ENCODE assay signal across 19 cellular contexts in the genomic region with DNA sequence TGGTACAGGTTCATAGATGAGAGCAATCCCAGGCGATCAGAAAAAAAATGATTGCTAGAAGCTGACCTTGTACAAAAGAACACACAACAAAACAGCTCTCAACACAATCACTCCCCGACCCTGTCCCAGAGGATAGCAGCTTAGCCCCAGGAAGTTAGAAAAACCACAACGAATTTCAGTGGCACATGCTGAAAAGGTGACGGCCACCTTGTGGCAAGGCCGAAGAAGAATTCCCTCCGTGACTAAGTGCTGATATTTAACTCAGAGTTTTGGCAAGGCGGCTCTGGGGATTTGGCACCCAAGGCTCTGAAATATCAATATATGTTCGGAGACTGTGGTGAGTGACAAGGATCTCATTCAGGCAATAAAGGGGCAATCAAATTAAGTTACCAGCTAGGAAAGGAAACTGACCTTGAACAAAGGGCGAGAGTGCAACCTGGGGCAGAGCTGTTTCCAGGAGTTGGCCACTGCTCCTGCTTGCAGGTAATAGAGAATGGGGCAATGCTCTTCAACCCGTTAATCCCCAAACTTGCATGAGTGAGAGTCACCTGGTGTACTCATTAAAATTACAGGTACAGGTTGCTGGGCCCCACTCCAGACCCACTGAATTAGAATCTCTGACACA.
DNase-seq lines count a peak whose midpoint lies in the region; ATAC-seq, FAIRE-seq and TF ChIP-seq lines count a peak whose summit lies in the region.
"Had no signal": no experiment of that assay in that cellular context is flagged by ENCODE, and none has a peak within 500 bp of the region (broad histone marks: within the 10 kb centered on the region; RNA-seq: fewer than 3 reads in every experiment).

No MANE protein-coding gene starts in this region.

- FAIRE-seq in small intestine (lab: Jason Lieb, UNC): no peak
- FAIRE-seq: RCC 7860 had no signal

- WGBS in small intestine, 3 donors: 7 to 53% (median 28%) methylated on average over 10 of the region's 10 CpGs

- peak; percentile 33 for DNase-seq in NCI-H1092 treated with DMSO at 0.1 percent for 48 hours (lab: John Stamatoyannopoulos, UW)
- DNase-seq in NCI-H1092 (lab: John Stamatoyannopoulos, UW): no peak
- DNase-seq in NCI-H69 (lab: John Stamatoyannopoulos, UW): peak; percentile 23
- no peak for DNase-seq in coronary artery (ENCODE audit: low spot score)
- peak; percentile 80 for DNase-seq in small intestine
- DNase-seq in DMS153 treated with DMSO at 0.1 percent for 48 hours (lab: John Stamatoyannopoulos, UW; ENCODE audit: unreplicated experiment): no peak
- DNase-seq in AG08395 (ENCODE audit: low spot score): no peak
- DNase-seq: 8988T; amygdala; CD4-positive, alpha-beta T cell; cortex of kidney; NCI-H1436; sigmoid colon; stimulated activated CD4-positive, alpha-beta T cell treated with anti-CD3 and anti-CD28 coated beads, Interleukin-2, amount 100 ng/mL, for 48 hours; stimulated activated CD8-positive, alpha-beta memory T cell treated with anti-CD3 and anti-CD28 coated beads, Interleukin-4, amount 100 ng/mL, for 48 hours; testis had no signal

- H3K36me3 ChIP-seq in small intestine (ENCODE audit: control insufficient read depth in 2 of 2, insufficient read depth in 2 of 2, low read length in 2 of 2): no peaks in the 10 kb centered on the region
- H3K36me3 ChIP-seq: sigmoid colon had no signal

- ATAC-seq in GM19397 (IDR thresholded peaks at IDR 0.05; ENCODE audit: unreplicated experiment): no peak

- H3K4me3 ChIP-seq in coronary artery (no peak overlapping the region), small intestine (ENCODE audit: low read depth in 1 of 2, low read length in 2 of 2) (no peak overlapping the region)
- H3K4me3 ChIP-seq: sigmoid colon, testis had no signal

- no peaks in the 10 kb centered on the region for H3K9me3 ChIP-seq in small intestine (ENCODE audit: control insufficient read depth, low read depth)
- H3K9me3 ChIP-seq: sigmoid colon, testis had no signal

- no peaks in the 10 kb centered on the region for H3K27me3 ChIP-seq in small intestine (ENCODE audit: control insufficient read depth in 2 of 2, insufficient read depth in 2 of 2, low read length in 2 of 2)
- H3K27me3 ChIP-seq: sigmoid colon, testis had no signal

- peak overlapping the region; percentile 12 to 91 for H3K27ac ChIP-seq in coronary artery
- H3K27ac ChIP-seq in small intestine (ENCODE audit: low read depth in 1 of 2, low read length in 1 of 2): peak overlapping the region in 1 of 2 donors; percentile 12
- H3K27ac ChIP-seq: epithelial cell of prostate, sigmoid colon, testis had no signal

- H3K4me1 ChIP-seq in small intestine (ENCODE audit: control insufficient read depth in 2 of 2, insufficient read depth in 1 of 2, low read depth in 1 of 2, low read length in 1 of 2): peaks cover 0 to 13% of the 10 kb centered on the region in 2 donors
- H3K4me1 ChIP-seq: testis had no signal

- TF ChIP-seq CTCF in coronary artery (IDR thresholded peaks at IDR 0.05): no peak

Comparison
In these comparisons a context has a peak if more than half of its experiments do, and no peak if none do; other contexts are left out.
1. DNase-seq: peak in NCI-H1092 treated with DMSO at 0.1 percent for 48 hours (single experiment), NCI-H69 (single experiment) and small intestine (single experiment); none in NCI-H1092 (single experiment), coronary artery (single experiment), DMS153 treated with DMSO at 0.1 percent for 48 hours (single experiment) and AG08395 (single experiment).